11 cellular contexts compared by ENCODE assay signal in genomic region chr2:83994767-83995166, GRCh38.
"Had no signal": no experiment of that assay in that cellular context is flagged by ENCODE, and none has a peak within 500 bp of the region (broad histone marks: within the 10 kb centered on the region; RNA-seq: fewer than 3 reads in every experiment).

No MANE protein-coding gene starts in this region.

- H2AFZ ChIP-seq: GM23248, GM23338 had no signal

- DNase-seq: GM23248, GOT3, H7, H9, HCEC 1CT, HFFc6 had no signal

- FAIRE-seq: H1, H54 had no signal

- H3K4me1 Mint-ChIP-seq: GM23338 had no signal

- H3K9me3 ChIP-seq: HAP-1 had no signal

- H3K4me3 Mint-ChIP-seq: GM23338, H9, HFFc6 had no signal

- H3K27ac ChIP-seq: GM23248 had no signal

- H3K4me3 ChIP-seq: GM23248, GM23338, HAP-1 had no signal

- H3K36me3 ChIP-seq: HAP-1 had no signal

- H3K9ac ChIP-seq: GM23248 had no signal

- ATAC-seq: GM23338, HCT116 had no signal

- H3K27ac Mint-ChIP-seq: GM23338, H9, HFFc6 had no signal

- H3K4me1 ChIP-seq: HAP-1 had no signal

- H3K4me2 ChIP-seq: GM23338 had no signal

- H3K9me3 Mint-ChIP-seq: GM23338 had no signal
